ENCODE assay signal across 1 cellular context in the genomic region with DNA sequence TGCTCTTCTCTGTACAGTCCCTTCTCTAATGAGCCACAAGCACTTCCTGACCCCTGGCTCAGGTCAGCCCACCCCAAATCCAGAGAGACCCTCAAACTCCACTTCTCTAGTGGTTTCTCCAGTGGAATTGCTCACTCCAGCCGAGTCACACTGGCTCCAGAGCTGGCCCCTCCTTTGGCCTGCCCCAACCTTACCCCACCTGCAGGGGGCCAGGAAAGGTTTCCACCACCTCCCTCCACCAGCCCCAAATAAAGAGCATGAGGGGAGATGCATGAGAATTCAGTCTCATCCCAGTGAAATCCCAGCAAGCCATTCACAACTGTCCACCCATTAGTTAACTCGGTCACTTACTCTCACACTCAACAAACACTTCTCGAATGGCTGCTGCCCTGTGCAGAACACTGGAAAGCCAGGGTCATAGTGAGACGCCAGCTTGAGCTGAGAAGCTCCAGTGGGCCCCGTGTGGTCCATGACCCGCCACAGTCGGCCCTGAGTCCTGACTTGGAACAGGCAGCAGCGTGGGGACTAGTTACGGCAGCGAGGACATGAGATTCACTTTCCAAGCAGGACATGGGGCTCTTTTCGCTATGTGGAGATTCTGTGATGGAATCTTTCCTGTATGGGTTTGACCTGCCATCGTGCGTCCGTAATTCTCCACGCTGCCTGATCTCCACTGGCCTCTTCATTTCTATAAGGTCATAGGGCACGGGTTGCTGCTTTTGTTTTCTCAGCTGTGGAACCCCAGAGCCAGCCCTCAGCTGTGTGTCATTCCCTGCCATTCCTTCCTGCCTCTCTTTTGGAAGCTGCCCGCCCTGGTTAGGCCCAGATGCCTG.
TF ChIP-seq lines count a peak whose summit lies in the region.

No MANE protein-coding gene starts in this region.

TF ChIP-seq in H1, 55 proteins besides CTCF, POLR2A, EP300 and RAD21:
- TF ChIP-seq SAP30 (IDR thresholded peaks at IDR 0.05; ENCODE audit: insufficient read depth, insufficient replicate concordance, low read length): no peak
- no peak for TF ChIP-seq BCL11A (IDR thresholded peaks at IDR 0.05; ENCODE audit: low read depth in 2 of 2, low read length in 2 of 2)
- no peak for TF ChIP-seq TCF12 (IDR thresholded peaks at IDR 0.05; ENCODE audit: low read depth, low read length)
- TF ChIP-seq TBP (IDR thresholded peaks at IDR 0.05; ENCODE audit: low read depth, low read length): no peak
